23 cellular contexts compared by ENCODE assay signal in genomic region chr1:178723541-178723940, GRCh38. TPM values are rescaled to one million over a fixed set of nuclear protein-coding genes. Genes with fewer than 3 reads are reported as not detected.
DNase-seq lines count a peak whose midpoint lies in the region; ATAC-seq and TF ChIP-seq lines count a peak whose summit lies in the region.
"Had no signal": no experiment of that assay in that cellular context is flagged by ENCODE, and none has a peak within 500 bp of the region (broad histone marks: within the 10 kb centered on the region; RNA-seq: fewer than 3 reads in every experiment).

No MANE protein-coding gene starts in this region.

- no peak for DNase-seq in activated naive CD4-positive, alpha-beta T cell treated with anti-CD3 and anti-CD28 coated beads, Interleukin-2, amount 10 ng/mL, durations not matched to agents 7 days and 5 days
- DNase-seq in activated naive CD4-positive, alpha-beta T cell treated with Interleukin-2 at 50 U/mL for 16 hours: no peak
- DNase-seq in WTC11 (ENCODE audit: low spot score) (no peak), fibroblast of lung (ENCODE audit: low read depth in 2 of 2) (peak; percentile 20 to 36), retinal pigment epithelial cell (ENCODE audit: low read depth) (peak; percentile 50), chondrocyte (ENCODE audit: low spot score) (no peak)
- DNase-seq in activated CD4-positive, alpha-beta T cell treated with anti-CD3 and anti-CD28 coated beads, Interleukin-2, amount 10 ng/mL, durations not matched to agents 24 days and 14 days: no peak
- DNase-seq: activated CD8-positive, alpha-beta T cell treated with anti-CD3 and anti-CD28 coated beads, Interleukin-2, amount 10 ng/mL, durations not matched to agents 7 days and 5 days; activated naive CD4-positive, alpha-beta T cell treated with anti-CD3 and anti-CD28 coated beads for 36 hours; activated T-cell treated with anti-CD3 and anti-CD28 coated beads, Interleukin-2, amount 50 U/mL, for 1 hour; aorta; Caco-2; colonic mucosa; GM23248; lower lobe of right lung; NCI-H1105; NCI-H2107; NCI-H510A treated with DMSO at 0.1 percent for 48 hours; ovary; T1000 had no signal

- peak overlapping the region; percentile 80 for H3K4me3 Mint-ChIP-seq in activated naive CD4-positive, alpha-beta T cell treated with anti-CD3 and anti-CD28 coated beads, Interleukin-2, amount 10 ng/mL, durations not matched to agents 7 days and 5 days
- peak overlapping the region; percentile 78; the same call in 1 of the 2 replicates for H3K4me3 Mint-ChIP-seq in WTC11
- no peak overlapping the region for H3K4me3 Mint-ChIP-seq in chondrocyte (ENCODE audit: unreplicated experiment)
- H3K4me3 Mint-ChIP-seq in activated CD4-positive, alpha-beta T cell treated with anti-CD3 and anti-CD28 coated beads, Interleukin-2, amount 10 ng/mL, durations not matched to agents 24 days and 14 days: no peak overlapping the region

- peaks cover 10% of the 10 kb centered on the region for H3K4me1 Mint-ChIP-seq in activated naive CD4-positive, alpha-beta T cell treated with anti-CD3 and anti-CD28 coated beads, Interleukin-2, amount 10 ng/mL, durations not matched to agents 7 days and 5 days
- H3K4me1 Mint-ChIP-seq in WTC11: peaks cover 40% of the 10 kb centered on the region
- H3K4me1 Mint-ChIP-seq in chondrocyte (ENCODE audit: low read depth): peaks cover 12% of the 10 kb centered on the region
- peaks cover 9% of the 10 kb centered on the region for H3K4me1 Mint-ChIP-seq in activated CD4-positive, alpha-beta T cell treated with anti-CD3 and anti-CD28 coated beads, Interleukin-2, amount 10 ng/mL, durations not matched to agents 24 days and 14 days

- TF ChIP-seq CTCF in WTC11 (IDR thresholded peaks at IDR 0.05): no peak
- TF ChIP-seq CTCF in fibroblast of lung (conservative IDR thresholded peaks at IDR 0.05 in 1 of 2, IDR thresholded peaks at IDR 0.05 in 1 of 2; ENCODE audit: low read depth in 1 of 2, low read length in 2 of 2): no peak
- TF ChIP-seq CTCF in retinal pigment epithelial cell (conservative IDR thresholded peaks at IDR 0.05; ENCODE audit: low read depth, low read length): no peak
- no peak for TF ChIP-seq CTCF in chondrocyte (IDR thresholded peaks at IDR 0.05)

- no peaks in the 10 kb centered on the region for H3K9me3 ChIP-seq in fibroblast of lung (ENCODE audit: control insufficient read depth, insufficient read depth, low read depth, low read length)
- H3K9me3 ChIP-seq: Caco-2, colonic mucosa, lower lobe of right lung, ovary had no signal

- H3K4me2 ChIP-seq in fibroblast of lung (ENCODE audit: extremely low read depth, insufficient read depth, low read length): no peak overlapping the region

- H3K36me3 ChIP-seq in fibroblast of lung (ENCODE audit: control insufficient read depth, insufficient read depth, low read length): no peaks in the 10 kb centered on the region
- H3K36me3 ChIP-seq: colonic mucosa, lower lobe of right lung, ovary had no signal

- CTCF ChIA-PET in activated naive CD4-positive, alpha-beta T cell treated with anti-CD3 and anti-CD28 coated beads, Interleukin-2, amount 10 ng/mL, durations not matched to agents 7 days and 5 days (lab: Charles Lee): no interaction called here
- CTCF ChIA-PET in WTC11 (lab: Charles Lee): interaction anchor here (3.5 kb wide), 1 partner anchor 181 kb away, joined by 19 read pairs; no protein-coding TSS in a partner anchor

- peaks cover 30% of the 10 kb centered on the region for H3K79me2 ChIP-seq in fibroblast of lung (ENCODE audit: control insufficient read depth, insufficient read depth, low read length)

- ATAC-seq in WTC11 (no peak), GM18519 (IDR thresholded peaks at IDR 0.05; ENCODE audit: low FRiP score, unreplicated experiment) (no peak)
- ATAC-seq: activated CD8-positive, alpha-beta T cell treated with anti-CD3 and anti-CD28 coated beads, Interleukin-2, amount 10 ng/mL, durations not matched to agents 7 days and 5 days; lower lobe of right lung; stimulated activated effector memory CD8-positive, alpha-beta T cell treated with anti-CD3 and anti-CD28 coated beads, Interleukin-12 subunit alpha, Interleukin-12 subunit beta, amount 100 ng/mL, for 72 hours had no signal

- no peaks in the 10 kb centered on the region for H3K4me1 ChIP-seq in fibroblast of lung (ENCODE audit: control insufficient read depth, extremely low read depth, insufficient read depth, low read length)
- H3K4me1 ChIP-seq: colonic mucosa had no signal

- H3K27me3 ChIP-seq in fibroblast of lung (ENCODE audit: control insufficient read depth, insufficient read depth, low read length): no peaks in the 10 kb centered on the region
- H3K27me3 ChIP-seq: colonic mucosa, ovary had no signal

- H3K27ac Mint-ChIP-seq in activated naive CD4-positive, alpha-beta T cell treated with anti-CD3 and anti-CD28 coated beads, Interleukin-2, amount 10 ng/mL, durations not matched to agents 7 days and 5 days: no peak overlapping the region
- H3K27ac Mint-ChIP-seq in WTC11 (no peak overlapping the region), chondrocyte (ENCODE audit: unreplicated experiment) (no peak overlapping the region)
- no peak overlapping the region for H3K27ac Mint-ChIP-seq in activated CD4-positive, alpha-beta T cell treated with anti-CD3 and anti-CD28 coated beads, Interleukin-2, amount 10 ng/mL, durations not matched to agents 24 days and 14 days
- H3K27ac Mint-ChIP-seq: activated CD8-positive, alpha-beta T cell treated with anti-CD3 and anti-CD28 coated beads, Interleukin-2, amount 10 ng/mL, durations not matched to agents 7 days and 5 days; activated naive CD4-positive, alpha-beta T cell treated with anti-CD3 and anti-CD28 coated beads for 36 hours; stimulated activated effector memory CD8-positive, alpha-beta T cell treated with anti-CD3 and anti-CD28 coated beads, Interleukin-12 subunit alpha, Interleukin-12 subunit beta, amount 100 ng/mL, for 72 hours had no signal

- H3K27me3 Mint-ChIP-seq in activated naive CD4-positive, alpha-beta T cell treated with anti-CD3 and anti-CD28 coated beads, Interleukin-2, amount 10 ng/mL, durations not matched to agents 7 days and 5 days: peaks cover 12% of the 10 kb centered on the region
- H3K27me3 Mint-ChIP-seq in WTC11 (ENCODE audit: low read depth) (no peaks in the 10 kb centered on the region), chondrocyte (ENCODE audit: low read depth) (no peaks in the 10 kb centered on the region)
- peaks cover 19% of the 10 kb centered on the region for H3K27me3 Mint-ChIP-seq in activated CD4-positive, alpha-beta T cell treated with anti-CD3 and anti-CD28 coated beads, Interleukin-2, amount 10 ng/mL, durations not matched to agents 24 days and 14 days

- H4K20me1 ChIP-seq in fibroblast of lung (ENCODE audit: control insufficient read depth, extremely low read depth, insufficient read depth, low read length): no peaks in the 10 kb centered on the region

- H3K9me3 Mint-ChIP-seq in activated naive CD4-positive, alpha-beta T cell treated with anti-CD3 and anti-CD28 coated beads, Interleukin-2, amount 10 ng/mL, durations not matched to agents 7 days and 5 days: no peaks in the 10 kb centered on the region
- no peaks in the 10 kb centered on the region for H3K9me3 Mint-ChIP-seq in WTC11
- H3K9me3 Mint-ChIP-seq in chondrocyte (ENCODE audit: low read depth): no peaks in the 10 kb centered on the region
- no peaks in the 10 kb centered on the region for H3K9me3 Mint-ChIP-seq in activated CD4-positive, alpha-beta T cell treated with anti-CD3 and anti-CD28 coated beads, Interleukin-2, amount 10 ng/mL, durations not matched to agents 24 days and 14 days
- H3K9me3 Mint-ChIP-seq: activated naive CD4-positive, alpha-beta T cell treated with anti-CD3 and anti-CD28 coated beads for 36 hours; stimulated activated effector memory CD8-positive, alpha-beta T cell treated with anti-CD3 and anti-CD28 coated beads, Interleukin-12 subunit alpha, Interleukin-12 subunit beta, amount 100 ng/mL, for 72 hours had no signal

- H3K36me3 Mint-ChIP-seq in activated naive CD4-positive, alpha-beta T cell treated with anti-CD3 and anti-CD28 coated beads, Interleukin-2, amount 10 ng/mL, durations not matched to agents 7 days and 5 days: no peaks in the 10 kb centered on the region
- H3K36me3 Mint-ChIP-seq in WTC11 (no peaks in the 10 kb centered on the region), chondrocyte (ENCODE audit: low read depth) (no peaks in the 10 kb centered on the region)
- H3K36me3 Mint-ChIP-seq in activated CD4-positive, alpha-beta T cell treated with anti-CD3 and anti-CD28 coated beads, Interleukin-2, amount 10 ng/mL, durations not matched to agents 24 days and 14 days (ENCODE audit: low read depth): no peaks in the 10 kb centered on the region
- H3K36me3 Mint-ChIP-seq: stimulated activated effector memory CD8-positive, alpha-beta T cell treated with anti-CD3 and anti-CD28 coated beads, Interleukin-12 subunit alpha, Interleukin-12 subunit beta, amount 100 ng/mL, for 72 hours had no signal

- no peak overlapping the region for H3K9ac ChIP-seq in fibroblast of lung (ENCODE audit: insufficient read depth, low read length)
- H3K9ac ChIP-seq: GM23248, KMS-11 had no signal

- H3K4me3 ChIP-seq in fibroblast of lung (replicated peaks in 1 of 4; ENCODE audit: control extremely low read depth in 1 of 4, insufficient read depth in 1 of 4, low read depth in 3 of 4, low read length in 4 of 4) (no peak overlapping the region), retinal pigment epithelial cell (ENCODE audit: low read length) (no peak overlapping the region)
- H3K4me3 ChIP-seq: colonic mucosa, GM23248, lower lobe of right lung, ovary had no signal

- intact Hi-C loops in activated CD4-positive, alpha-beta T cell treated with anti-CD3 and anti-CD28 coated beads, Interleukin-2, amount 10 ng/mL, durations not matched to agents 24 days and 14 days (cut with micrococcal nuclease): no loop called here

- no peak overlapping the region for H3K27ac ChIP-seq in fibroblast of lung (ENCODE audit: insufficient read depth, low read length)
- H3K27ac ChIP-seq: colonic mucosa, GM23248, KMS-11, lower lobe of right lung, ovary had no signal

- H2AFZ ChIP-seq in fibroblast of lung (ENCODE audit: low read length): no peak overlapping the region

- POLR2A ChIA-PET in WTC11 (lab: Charles Lee): no interaction called here

TF ChIP-seq in WTC11, 78 proteins besides CTCF, POLR2A, EP300 and RAD21 (continues in another document):
- TF ChIP-seq, protein P1, sequence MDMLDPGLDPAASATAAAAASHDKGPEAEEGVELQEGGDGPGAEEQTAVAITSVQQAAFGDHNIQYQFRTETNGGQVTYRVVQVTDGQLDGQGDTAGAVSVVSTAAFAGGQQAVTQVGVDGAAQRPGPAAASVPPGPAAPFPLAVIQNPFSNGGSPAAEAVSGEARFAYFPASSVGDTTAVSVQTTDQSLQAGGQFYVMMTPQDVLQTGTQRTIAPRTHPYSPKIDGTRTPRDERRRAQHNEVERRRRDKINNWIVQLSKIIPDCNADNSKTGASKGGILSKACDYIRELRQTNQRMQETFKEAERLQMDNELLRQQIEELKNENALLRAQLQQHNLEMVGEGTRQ (CRISPR knock-in tag; IDR thresholded peaks at IDR 0.05): no peak

RNA-seq across cellular contexts. Expression of gene RALGPS2, which starts 1.5 kb away (rescaled TPM):
- 33.8 to 38.0 TPM (median 37.0 TPM) in 3 replicates for total RNA-seq in WTC11 (2021)
- 59.6 and 69.7 TPM in 2 replicates for total RNA-seq in fibroblast of lung
- polyA plus RNA-seq in fibroblast of lung: 26.1 and 53.8 TPM in 2 replicates
- 20.3 and 38.7 TPM in 2 replicates for polyA plus RNA-seq in fibroblast of lung (2012)
- 20.2 and 23.6 TPM in 2 replicates for polyA minus RNA-seq in fibroblast of lung (ENCODE audit: low replicate concordance)
- 7.2 to 11.5 TPM (median 10.0 TPM) in 3 replicates for total RNA-seq in chondrocyte
- 2.0 and 2.6 TPM in 2 replicates for total RNA-seq in activated CD4-positive, alpha-beta T cell treated with anti-CD3 and anti-CD28 coated beads, Interleukin-2, amount 10 ng/mL, durations not matched to agents 24 days and 14 days

Comparison
In these comparisons a context has a peak if more than half of its experiments do, and no peak if none do; other contexts are left out.
1. DNase-seq: peak in fibroblast of lung (2 of 2) and retinal pigment epithelial cell (single experiment); none in activated naive CD4-positive, alpha-beta T cell treated with anti-CD3 and anti-CD28 coated beads, Interleukin-2, amount 10 ng/mL, durations not matched to agents 7 days and 5 days (single experiment), activated naive CD4-positive, alpha-beta T cell treated with Interleukin-2 at 50 U/mL for 16 hours (single experiment), WTC11 (single experiment), chondrocyte (single experiment) and activated CD4-positive, alpha-beta T cell treated with anti-CD3 and anti-CD28 coated beads, Interleukin-2, amount 10 ng/mL, durations not matched to agents 24 days and 14 days (single experiment).
2. H3K4me3 Mint-ChIP-seq: peak in activated naive CD4-positive, alpha-beta T cell treated with anti-CD3 and anti-CD28 coated beads, Interleukin-2, amount 10 ng/mL, durations not matched to agents 7 days and 5 days (single experiment) and WTC11 (single experiment); none in chondrocyte (single experiment) and activated CD4-positive, alpha-beta T cell treated with anti-CD3 and anti-CD28 coated beads, Interleukin-2, amount 10 ng/mL, durations not matched to agents 24 days and 14 days (single experiment).